ENCODE assay signal across 1 cellular context in the genomic region with DNA sequence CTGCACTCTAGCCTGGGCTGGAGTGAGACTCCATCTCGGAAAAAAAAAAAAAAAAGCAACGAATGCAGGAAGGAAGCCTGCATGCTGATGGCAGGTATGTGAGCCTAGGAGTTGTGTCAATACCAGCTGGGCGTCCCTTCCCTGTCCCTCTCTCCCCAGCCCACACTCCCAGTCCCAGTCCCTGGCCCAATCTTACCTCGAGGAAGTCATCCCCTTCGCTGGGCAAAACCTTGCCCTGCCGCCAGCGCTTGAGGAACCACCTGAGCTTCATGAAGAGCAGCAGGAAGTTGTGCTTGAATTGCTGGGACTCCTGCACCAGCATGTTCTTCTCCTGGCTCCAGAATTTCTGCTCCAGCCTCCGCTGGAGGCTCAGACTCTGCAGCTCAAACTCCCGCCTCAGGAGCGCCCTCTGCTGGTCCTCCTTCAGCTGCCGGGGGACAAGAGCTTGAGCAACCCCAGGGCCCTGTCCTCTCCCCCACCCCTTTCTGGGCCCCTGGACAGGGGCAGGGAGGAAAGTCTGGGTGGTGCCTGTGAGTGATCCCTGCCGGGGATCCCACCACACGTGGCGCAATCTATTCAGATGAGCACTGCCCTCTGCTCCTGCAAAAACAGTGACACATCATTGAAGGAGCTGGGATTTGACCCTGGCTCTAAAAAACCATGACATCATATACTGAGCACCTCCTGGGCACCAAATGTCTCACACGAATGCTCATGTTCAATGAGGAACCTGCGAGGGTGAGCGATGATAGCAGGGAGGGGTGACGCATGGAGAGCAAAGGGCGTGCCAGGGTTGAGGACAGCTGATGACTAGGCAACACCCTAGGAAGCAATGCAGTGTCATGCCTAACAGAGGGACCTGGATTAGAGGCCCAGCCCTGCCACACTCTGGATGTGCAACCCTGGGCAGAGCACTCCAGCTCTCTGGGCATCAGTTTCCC.
TF ChIP-seq lines count a peak whose summit lies in the region.

No MANE protein-coding gene starts in this region.

TF ChIP-seq in K562, 482 proteins besides CTCF, POLR2A, EP300 and RAD21 (continued from another document):
- TF ChIP-seq, protein P1, sequence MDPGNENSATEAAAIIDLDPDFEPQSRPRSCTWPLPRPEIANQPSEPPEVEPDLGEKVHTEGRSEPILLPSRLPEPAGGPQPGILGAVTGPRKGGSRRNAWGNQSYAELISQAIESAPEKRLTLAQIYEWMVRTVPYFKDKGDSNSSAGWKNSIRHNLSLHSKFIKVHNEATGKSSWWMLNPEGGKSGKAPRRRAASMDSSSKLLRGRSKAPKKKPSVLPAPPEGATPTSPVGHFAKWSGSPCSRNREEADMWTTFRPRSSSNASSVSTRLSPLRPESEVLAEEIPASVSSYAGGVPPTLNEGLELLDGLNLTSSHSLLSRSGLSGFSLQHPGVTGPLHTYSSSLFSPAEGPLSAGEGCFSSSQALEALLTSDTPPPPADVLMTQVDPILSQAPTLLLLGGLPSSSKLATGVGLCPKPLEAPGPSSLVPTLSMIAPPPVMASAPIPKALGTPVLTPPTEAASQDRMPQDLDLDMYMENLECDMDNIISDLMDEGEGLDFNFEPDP (CRISPR knock-in tag; IDR thresholded peaks at IDR 0.05): no peak
- TF ChIP-seq, protein P2, sequence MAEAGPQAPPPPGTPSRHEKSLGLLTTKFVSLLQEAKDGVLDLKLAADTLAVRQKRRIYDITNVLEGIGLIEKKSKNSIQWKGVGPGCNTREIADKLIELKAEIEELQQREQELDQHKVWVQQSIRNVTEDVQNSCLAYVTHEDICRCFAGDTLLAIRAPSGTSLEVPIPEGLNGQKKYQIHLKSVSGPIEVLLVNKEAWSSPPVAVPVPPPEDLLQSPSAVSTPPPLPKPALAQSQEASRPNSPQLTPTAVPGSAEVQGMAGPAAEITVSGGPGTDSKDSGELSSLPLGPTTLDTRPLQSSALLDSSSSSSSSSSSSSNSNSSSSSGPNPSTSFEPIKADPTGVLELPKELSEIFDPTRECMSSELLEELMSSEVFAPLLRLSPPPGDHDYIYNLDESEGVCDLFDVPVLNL (CRISPR knock-in tag; IDR thresholded peaks at IDR 0.05; ENCODE audit: low read depth): no peak
- TF ChIP-seq ZC3H11A (IDR thresholded peaks at IDR 0.05; ENCODE audit: low read depth, low read length) (no peak), CEBPG (CRISPR knock-in tag; IDR thresholded peaks at IDR 0.05) (peak; percentile 61), CEBPG (tag; conservative IDR thresholded peaks at IDR 0.05 in 1 of 2, IDR thresholded peaks at IDR 0.05 in 1 of 2) (0 out of 4 replicates have a peak, but pooled peaks of 1 of the 2 experiments have one; percentile 17), TAF15 (IDR thresholded peaks at IDR 0.05; ENCODE audit: low read depth, low read length) (no peak), JUNB (CRISPR knock-in tag; conservative IDR thresholded peaks at IDR 0.05) (0 out of 2 replicates have a peak, but pooled peaks have one; percentile 41), KLF6 (CRISPR knock-in tag; IDR thresholded peaks at IDR 0.05; ENCODE audit: borderline replicate concordance) (no peak), XRCC5 (IDR thresholded peaks at IDR 0.05; ENCODE audit: low read depth, low read length) (peak; percentile 74), KLF10 (CRISPR knock-in tag; IDR thresholded peaks at IDR 0.05) (no peak), SMC3 (conservative IDR thresholded peaks at IDR 0.05; ENCODE audit: insufficient read depth, low read depth, low read length) (peak; percentile 69), NFE2 (IDR thresholded peaks at IDR 0.05; ENCODE audit: low read depth) (no peak), RB1 (IDR thresholded peaks at IDR 0.05; ENCODE audit: low read depth) (peak; percentile 56; the same call in 1 of the 2 replicates), KLF16 (IDR thresholded peaks at IDR 0.05) (0 out of 2 replicates have a peak, but pooled peaks have one; percentile 38), BCOR (IDR thresholded peaks at IDR 0.05) (no peak), MTA2 (IDR thresholded peaks at IDR 0.05; ENCODE audit: low read depth) (no peak), ATF7 (IDR thresholded peaks at IDR 0.05) (peak; percentile 41; the same call in 1 of the 2 replicates), ZBTB7A (IDR thresholded peaks at IDR 0.05; ENCODE audit: borderline replicate concordance, control insufficient read depth, low read depth, low read length) (0 out of 2 replicates have a peak, but pooled peaks have one; percentile 56)
- TF ChIP-seq, protein P3, sequence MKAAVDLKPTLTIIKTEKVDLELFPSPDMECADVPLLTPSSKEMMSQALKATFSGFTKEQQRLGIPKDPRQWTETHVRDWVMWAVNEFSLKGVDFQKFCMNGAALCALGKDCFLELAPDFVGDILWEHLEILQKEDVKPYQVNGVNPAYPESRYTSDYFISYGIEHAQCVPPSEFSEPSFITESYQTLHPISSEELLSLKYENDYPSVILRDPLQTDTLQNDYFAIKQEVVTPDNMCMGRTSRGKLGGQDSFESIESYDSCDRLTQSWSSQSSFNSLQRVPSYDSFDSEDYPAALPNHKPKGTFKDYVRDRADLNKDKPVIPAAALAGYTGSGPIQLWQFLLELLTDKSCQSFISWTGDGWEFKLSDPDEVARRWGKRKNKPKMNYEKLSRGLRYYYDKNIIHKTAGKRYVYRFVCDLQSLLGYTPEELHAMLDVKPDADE (conservative IDR thresholded peaks at IDR 0.05; ENCODE audit: control insufficient read depth, low read depth, low read length): 0 out of 2 replicates have a peak, but pooled peaks have one; percentile 41
- TF ChIP-seq, protein P4, sequence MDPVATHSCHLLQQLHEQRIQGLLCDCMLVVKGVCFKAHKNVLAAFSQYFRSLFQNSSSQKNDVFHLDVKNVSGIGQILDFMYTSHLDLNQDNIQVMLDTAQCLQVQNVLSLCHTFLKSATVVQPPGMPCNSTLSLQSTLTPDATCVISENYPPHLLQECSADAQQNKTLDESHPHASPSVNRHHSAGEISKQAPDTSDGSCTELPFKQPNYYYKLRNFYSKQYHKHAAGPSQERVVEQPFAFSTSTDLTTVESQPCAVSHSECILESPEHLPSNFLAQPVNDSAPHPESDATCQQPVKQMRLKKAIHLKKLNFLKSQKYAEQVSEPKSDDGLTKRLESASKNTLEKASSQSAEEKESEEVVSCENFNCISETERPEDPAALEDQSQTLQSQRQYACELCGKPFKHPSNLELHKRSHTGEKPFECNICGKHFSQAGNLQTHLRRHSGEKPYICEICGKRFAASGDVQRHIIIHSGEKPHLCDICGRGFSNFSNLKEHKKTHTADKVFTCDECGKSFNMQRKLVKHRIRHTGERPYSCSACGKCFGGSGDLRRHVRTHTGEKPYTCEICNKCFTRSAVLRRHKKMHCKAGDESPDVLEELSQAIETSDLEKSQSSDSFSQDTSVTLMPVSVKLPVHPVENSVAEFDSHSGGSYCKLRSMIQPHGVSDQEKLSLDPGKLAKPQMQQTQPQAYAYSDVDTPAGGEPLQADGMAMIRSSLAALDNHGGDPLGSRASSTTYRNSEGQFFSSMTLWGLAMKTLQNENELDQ (CRISPR knock-in tag; IDR thresholded peaks at IDR 0.05; ENCODE audit: borderline replicate concordance): 0 out of 2 replicates have a peak, but pooled peaks have one; percentile 19
- TF ChIP-seq, protein P5, sequence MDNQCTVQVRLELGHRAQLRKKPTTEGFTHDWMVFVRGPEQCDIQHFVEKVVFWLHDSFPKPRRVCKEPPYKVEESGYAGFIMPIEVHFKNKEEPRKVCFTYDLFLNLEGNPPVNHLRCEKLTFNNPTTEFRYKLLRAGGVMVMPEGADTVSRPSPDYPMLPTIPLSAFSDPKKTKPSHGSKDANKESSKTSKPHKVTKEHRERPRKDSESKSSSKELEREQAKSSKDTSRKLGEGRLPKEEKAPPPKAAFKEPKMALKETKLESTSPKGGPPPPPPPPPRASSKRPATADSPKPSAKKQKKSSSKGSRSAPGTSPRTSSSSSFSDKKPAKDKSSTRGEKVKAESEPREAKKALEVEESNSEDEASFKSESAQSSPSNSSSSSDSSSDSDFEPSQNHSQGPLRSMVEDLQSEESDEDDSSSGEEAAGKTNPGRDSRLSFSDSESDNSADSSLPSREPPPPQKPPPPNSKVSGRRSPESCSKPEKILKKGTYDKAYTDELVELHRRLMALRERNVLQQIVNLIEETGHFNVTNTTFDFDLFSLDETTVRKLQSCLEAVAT (IDR thresholded peaks at IDR 0.05): no peak
- TF ChIP-seq, protein P6, sequence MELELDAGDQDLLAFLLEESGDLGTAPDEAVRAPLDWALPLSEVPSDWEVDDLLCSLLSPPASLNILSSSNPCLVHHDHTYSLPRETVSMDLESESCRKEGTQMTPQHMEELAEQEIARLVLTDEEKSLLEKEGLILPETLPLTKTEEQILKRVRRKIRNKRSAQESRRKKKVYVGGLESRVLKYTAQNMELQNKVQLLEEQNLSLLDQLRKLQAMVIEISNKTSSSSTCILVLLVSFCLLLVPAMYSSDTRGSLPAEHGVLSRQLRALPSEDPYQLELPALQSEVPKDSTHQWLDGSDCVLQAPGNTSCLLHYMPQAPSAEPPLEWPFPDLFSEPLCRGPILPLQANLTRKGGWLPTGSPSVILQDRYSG (tag; conservative IDR thresholded peaks at IDR 0.05; ENCODE audit: low read depth): no peak
- TF ChIP-seq, protein P7, sequence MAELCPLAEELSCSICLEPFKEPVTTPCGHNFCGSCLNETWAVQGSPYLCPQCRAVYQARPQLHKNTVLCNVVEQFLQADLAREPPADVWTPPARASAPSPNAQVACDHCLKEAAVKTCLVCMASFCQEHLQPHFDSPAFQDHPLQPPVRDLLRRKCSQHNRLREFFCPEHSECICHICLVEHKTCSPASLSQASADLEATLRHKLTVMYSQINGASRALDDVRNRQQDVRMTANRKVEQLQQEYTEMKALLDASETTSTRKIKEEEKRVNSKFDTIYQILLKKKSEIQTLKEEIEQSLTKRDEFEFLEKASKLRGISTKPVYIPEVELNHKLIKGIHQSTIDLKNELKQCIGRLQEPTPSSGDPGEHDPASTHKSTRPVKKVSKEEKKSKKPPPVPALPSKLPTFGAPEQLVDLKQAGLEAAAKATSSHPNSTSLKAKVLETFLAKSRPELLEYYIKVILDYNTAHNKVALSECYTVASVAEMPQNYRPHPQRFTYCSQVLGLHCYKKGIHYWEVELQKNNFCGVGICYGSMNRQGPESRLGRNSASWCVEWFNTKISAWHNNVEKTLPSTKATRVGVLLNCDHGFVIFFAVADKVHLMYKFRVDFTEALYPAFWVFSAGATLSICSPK (IDR thresholded peaks at IDR 0.05; ENCODE audit: borderline replicate concordance): no peak
- TF ChIP-seq, protein P8, sequence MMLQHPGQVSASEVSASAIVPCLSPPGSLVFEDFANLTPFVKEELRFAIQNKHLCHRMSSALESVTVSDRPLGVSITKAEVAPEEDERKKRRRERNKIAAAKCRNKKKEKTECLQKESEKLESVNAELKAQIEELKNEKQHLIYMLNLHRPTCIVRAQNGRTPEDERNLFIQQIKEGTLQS (IDR thresholded peaks at IDR 0.05): peak; percentile 50
- TF ChIP-seq, protein P8 (CRISPR knock-in tag; conservative IDR thresholded peaks at IDR 0.05): no peak
- TF ChIP-seq, protein P9, sequence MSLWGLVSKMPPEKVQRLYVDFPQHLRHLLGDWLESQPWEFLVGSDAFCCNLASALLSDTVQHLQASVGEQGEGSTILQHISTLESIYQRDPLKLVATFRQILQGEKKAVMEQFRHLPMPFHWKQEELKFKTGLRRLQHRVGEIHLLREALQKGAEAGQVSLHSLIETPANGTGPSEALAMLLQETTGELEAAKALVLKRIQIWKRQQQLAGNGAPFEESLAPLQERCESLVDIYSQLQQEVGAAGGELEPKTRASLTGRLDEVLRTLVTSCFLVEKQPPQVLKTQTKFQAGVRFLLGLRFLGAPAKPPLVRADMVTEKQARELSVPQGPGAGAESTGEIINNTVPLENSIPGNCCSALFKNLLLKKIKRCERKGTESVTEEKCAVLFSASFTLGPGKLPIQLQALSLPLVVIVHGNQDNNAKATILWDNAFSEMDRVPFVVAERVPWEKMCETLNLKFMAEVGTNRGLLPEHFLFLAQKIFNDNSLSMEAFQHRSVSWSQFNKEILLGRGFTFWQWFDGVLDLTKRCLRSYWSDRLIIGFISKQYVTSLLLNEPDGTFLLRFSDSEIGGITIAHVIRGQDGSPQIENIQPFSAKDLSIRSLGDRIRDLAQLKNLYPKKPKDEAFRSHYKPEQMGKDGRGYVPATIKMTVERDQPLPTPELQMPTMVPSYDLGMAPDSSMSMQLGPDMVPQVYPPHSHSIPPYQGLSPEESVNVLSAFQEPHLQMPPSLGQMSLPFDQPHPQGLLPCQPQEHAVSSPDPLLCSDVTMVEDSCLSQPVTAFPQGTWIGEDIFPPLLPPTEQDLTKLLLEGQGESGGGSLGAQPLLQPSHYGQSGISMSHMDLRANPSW (CRISPR knock-in tag; IDR thresholded peaks at IDR 0.05): no peak
- TF ChIP-seq, protein P10, sequence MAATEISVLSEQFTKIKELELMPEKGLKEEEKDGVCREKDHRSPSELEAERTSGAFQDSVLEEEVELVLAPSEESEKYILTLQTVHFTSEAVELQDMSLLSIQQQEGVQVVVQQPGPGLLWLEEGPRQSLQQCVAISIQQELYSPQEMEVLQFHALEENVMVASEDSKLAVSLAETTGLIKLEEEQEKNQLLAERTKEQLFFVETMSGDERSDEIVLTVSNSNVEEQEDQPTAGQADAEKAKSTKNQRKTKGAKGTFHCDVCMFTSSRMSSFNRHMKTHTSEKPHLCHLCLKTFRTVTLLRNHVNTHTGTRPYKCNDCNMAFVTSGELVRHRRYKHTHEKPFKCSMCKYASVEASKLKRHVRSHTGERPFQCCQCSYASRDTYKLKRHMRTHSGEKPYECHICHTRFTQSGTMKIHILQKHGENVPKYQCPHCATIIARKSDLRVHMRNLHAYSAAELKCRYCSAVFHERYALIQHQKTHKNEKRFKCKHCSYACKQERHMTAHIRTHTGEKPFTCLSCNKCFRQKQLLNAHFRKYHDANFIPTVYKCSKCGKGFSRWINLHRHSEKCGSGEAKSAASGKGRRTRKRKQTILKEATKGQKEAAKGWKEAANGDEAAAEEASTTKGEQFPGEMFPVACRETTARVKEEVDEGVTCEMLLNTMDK (IDR thresholded peaks at IDR 0.05; ENCODE audit: borderline replicate concordance, insufficient read depth, low read depth, low read length, poor library complexity, severe bottlenecking): no peak
- TF ChIP-seq, protein P11, sequence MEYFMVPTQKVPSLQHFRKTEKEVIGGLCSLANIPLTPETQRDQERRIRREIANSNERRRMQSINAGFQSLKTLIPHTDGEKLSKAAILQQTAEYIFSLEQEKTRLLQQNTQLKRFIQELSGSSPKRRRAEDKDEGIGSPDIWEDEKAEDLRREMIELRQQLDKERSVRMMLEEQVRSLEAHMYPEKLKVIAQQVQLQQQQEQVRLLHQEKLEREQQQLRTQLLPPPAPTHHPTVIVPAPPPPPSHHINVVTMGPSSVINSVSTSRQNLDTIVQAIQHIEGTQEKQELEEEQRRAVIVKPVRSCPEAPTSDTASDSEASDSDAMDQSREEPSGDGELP (CRISPR knock-in tag; IDR thresholded peaks at IDR 0.05; ENCODE audit: borderline replicate concordance): peak; percentile 53; the same call in 1 of the 2 replicates
